Comparison of ENCODE assay signal across 2 cellular contexts in the genomic region with DNA sequence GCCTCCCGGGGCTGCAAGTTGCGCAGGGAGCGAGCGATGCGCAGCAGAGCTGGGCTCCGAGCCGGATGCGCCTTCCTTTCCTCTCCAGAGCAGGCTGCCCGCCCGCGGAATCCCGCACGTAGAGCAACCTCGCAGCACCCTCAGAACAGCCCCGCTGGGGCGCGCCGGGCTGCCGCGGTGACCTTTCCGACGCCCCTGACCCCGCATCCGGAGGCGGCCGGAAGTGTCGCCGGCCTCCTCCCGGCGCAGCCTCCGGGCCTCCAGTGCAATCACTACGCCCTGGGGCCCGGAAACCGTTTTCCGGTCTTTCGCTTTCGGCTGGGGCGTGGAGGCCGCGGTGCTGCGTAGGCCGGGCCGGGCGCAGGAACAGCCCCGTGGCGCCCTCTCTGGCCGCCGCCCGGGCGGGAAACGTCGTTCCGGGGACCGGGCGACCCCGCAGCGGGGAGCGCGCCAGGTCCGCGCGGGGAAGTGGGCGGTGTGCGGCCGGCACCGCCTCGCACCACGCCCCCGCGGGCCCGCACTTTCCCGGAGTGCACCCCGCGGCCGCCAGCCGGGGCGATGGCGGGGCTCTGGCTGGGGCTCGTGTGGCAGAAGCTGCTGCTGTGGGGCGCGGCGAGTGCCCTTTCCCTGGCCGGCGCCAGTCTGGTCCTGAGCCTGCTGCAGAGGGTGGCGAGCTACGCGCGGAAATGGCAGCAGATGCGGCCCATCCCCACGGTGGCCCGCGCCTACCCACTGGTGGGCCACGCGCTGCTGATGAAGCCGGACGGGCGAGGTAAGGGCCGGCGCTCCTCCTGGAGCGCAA.
A peak's percentile ranks its signal among the peaks of the same experiment; 100 is the strongest.
TF ChIP-seq lines count a peak whose summit lies in the region.

A gene (plus strand): TSS at position 302 of the 802 bp plus-strand sequence. CDS start 257 bp downstream, at position 559.

TF ChIP-seq in A549, 52 proteins besides CTCF, POLR2A, EP300 and RAD21:
- no peak for TF ChIP-seq TP53 (CRISPR knock-in tag; IDR thresholded peaks at IDR 0.05)
- no peak for TF ChIP-seq FOXS1 (CRISPR knock-in tag; IDR thresholded peaks at IDR 0.05)
- no peak for TF ChIP-seq EHMT2 (IDR thresholded peaks at IDR 0.05; ENCODE audit: low read depth)
- TF ChIP-seq HDAC2 (IDR thresholded peaks at IDR 0.05) = peak; percentile 41; the same call in 1 of the 2 replicates
- TF ChIP-seq JUNB (IDR thresholded peaks at IDR 0.05) = no peak
- TF ChIP-seq, protein P1, sequence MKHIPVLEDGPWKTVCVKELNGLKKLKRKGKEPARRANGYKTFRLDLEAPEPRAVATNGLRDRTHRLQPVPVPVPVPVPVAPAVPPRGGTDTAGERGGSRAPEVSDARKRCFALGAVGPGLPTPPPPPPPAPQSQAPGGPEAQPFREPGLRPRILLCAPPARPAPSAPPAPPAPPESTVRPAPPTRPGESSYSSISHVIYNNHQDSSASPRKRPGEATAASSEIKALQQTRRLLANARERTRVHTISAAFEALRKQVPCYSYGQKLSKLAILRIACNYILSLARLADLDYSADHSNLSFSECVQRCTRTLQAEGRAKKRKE (CRISPR knock-in tag; IDR thresholded peaks at IDR 0.05; ENCODE audit: low read depth) = no peak
- no peak for TF ChIP-seq NPAS2 (CRISPR knock-in tag; IDR thresholded peaks at IDR 0.05; ENCODE audit: borderline replicate concordance)
- peak in 1 of 2 experiments; percentile 48; a peak in 2 of 5 replicates for TF ChIP-seq JUN (IDR thresholded peaks at IDR 0.05)
- TF ChIP-seq PHF8 (IDR thresholded peaks at IDR 0.05; ENCODE audit: borderline replicate concordance, low read depth) = peak; percentile 81
- TF ChIP-seq ZSCAN20 (CRISPR knock-in tag; IDR thresholded peaks at IDR 0.05) = no peak
- TF ChIP-seq, protein P2, sequence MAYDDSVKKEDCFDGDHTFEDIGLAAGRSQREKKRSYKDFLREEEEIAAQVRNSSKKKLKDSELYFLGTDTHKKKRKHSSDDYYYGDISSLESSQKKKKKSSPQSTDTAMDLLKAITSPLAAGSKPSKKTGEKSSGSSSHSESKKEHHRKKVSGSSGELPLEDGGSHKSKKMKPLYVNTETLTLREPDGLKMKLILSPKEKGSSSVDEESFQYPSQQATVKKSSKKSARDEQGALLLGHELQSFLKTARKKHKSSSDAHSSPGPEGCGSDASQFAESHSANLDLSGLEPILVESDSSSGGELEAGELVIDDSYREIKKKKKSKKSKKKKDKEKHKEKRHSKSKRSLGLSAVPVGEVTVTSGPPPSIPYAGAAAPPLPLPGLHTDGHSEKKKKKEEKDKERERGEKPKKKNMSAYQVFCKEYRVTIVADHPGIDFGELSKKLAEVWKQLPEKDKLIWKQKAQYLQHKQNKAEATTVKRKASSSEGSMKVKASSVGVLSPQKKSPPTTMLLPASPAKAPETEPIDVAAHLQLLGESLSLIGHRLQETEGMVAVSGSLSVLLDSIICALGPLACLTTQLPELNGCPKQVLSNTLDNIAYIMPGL (CRISPR knock-in tag; IDR thresholded peaks at IDR 0.05; ENCODE audit: borderline replicate concordance) = peak; percentile 63; the same call in 1 of the 2 replicates

TF ChIP-seq in HepG2, 621 proteins besides CTCF, POLR2A, EP300 and RAD21 (continues in another document):
- peak; percentile 82; the same call in 1 of the 2 replicates for TF ChIP-seq IRF2 (CRISPR knock-in tag; IDR thresholded peaks at IDR 0.05)
- peak; percentile 24; the same call in 1 of the 2 replicates for TF ChIP-seq CAMTA2 (CRISPR knock-in tag; IDR thresholded peaks at IDR 0.05; ENCODE audit: borderline replicate concordance)
- TF ChIP-seq HCFC1 (IDR thresholded peaks at IDR 0.05; ENCODE audit: low read depth, low read length) = no peak
- TF ChIP-seq NFKB2 (CRISPR knock-in tag; IDR thresholded peaks at IDR 0.05; ENCODE audit: borderline replicate concordance) = no peak; the same call in 1 of the 2 replicates
- TF ChIP-seq ZNF570 (CRISPR knock-in tag; IDR thresholded peaks at IDR 0.05; ENCODE audit: borderline replicate concordance) = no peak
- peak; percentile 85; the same call in 1 of the 2 replicates for TF ChIP-seq HIVEP1 (CRISPR knock-in tag; IDR thresholded peaks at IDR 0.05)
- no peak for TF ChIP-seq ZNF282 (IDR thresholded peaks at IDR 0.05; ENCODE audit: partially characterized antibody)
- TF ChIP-seq TCF7L2 (IDR thresholded peaks at IDR 0.05; ENCODE audit: low read depth, low read length) = no peak
- 0 out of 2 replicates have a peak, but pooled peaks have one; percentile 57 for TF ChIP-seq ZNF724P (CRISPR knock-in tag; IDR thresholded peaks at IDR 0.05; ENCODE audit: borderline replicate concordance)
- peak; percentile 84 for TF ChIP-seq ZNF556 (CRISPR knock-in tag; IDR thresholded peaks at IDR 0.05; ENCODE audit: borderline replicate concordance)
- no peak for TF ChIP-seq NCOA2 (CRISPR knock-in tag; IDR thresholded peaks at IDR 0.05)
- peak; percentile 72; the same call in 1 of the 2 replicates for TF ChIP-seq BRCA1 (CRISPR knock-in tag; IDR thresholded peaks at IDR 0.05)
- peak; percentile 7; the same call in 1 of the 2 replicates for TF ChIP-seq NRL (CRISPR knock-in tag; IDR thresholded peaks at IDR 0.05; ENCODE audit: borderline replicate concordance)
- TF ChIP-seq, protein P3, sequence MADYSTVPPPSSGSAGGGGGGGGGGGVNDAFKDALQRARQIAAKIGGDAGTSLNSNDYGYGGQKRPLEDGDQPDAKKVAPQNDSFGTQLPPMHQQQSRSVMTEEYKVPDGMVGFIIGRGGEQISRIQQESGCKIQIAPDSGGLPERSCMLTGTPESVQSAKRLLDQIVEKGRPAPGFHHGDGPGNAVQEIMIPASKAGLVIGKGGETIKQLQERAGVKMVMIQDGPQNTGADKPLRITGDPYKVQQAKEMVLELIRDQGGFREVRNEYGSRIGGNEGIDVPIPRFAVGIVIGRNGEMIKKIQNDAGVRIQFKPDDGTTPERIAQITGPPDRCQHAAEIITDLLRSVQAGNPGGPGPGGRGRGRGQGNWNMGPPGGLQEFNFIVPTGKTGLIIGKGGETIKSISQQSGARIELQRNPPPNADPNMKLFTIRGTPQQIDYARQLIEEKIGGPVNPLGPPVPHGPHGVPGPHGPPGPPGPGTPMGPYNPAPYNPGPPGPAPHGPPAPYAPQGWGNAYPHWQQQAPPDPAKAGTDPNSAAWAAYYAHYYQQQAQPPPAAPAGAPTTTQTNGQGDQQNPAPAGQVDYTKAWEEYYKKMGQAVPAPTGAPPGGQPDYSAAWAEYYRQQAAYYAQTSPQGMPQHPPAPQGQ (CRISPR knock-in tag; IDR thresholded peaks at IDR 0.05; ENCODE audit: borderline replicate concordance) = no peak
- peak; percentile 64 for TF ChIP-seq IKZF4 (CRISPR knock-in tag; IDR thresholded peaks at IDR 0.05; ENCODE audit: borderline replicate concordance, low read depth, not compliant biosample characterization)
- TF ChIP-seq, protein P4, sequence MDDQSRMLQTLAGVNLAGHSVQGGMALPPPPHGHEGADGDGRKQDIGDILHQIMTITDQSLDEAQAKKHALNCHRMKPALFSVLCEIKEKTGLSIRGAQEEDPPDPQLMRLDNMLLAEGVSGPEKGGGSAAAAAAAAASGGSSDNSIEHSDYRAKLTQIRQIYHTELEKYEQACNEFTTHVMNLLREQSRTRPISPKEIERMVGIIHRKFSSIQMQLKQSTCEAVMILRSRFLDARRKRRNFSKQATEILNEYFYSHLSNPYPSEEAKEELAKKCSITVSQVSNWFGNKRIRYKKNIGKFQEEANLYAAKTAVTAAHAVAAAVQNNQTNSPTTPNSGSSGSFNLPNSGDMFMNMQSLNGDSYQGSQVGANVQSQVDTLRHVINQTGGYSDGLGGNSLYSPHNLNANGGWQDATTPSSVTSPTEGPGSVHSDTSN (CRISPR knock-in tag; IDR thresholded peaks at IDR 0.05; ENCODE audit: borderline replicate concordance) = no peak
- TF ChIP-seq, protein P5, sequence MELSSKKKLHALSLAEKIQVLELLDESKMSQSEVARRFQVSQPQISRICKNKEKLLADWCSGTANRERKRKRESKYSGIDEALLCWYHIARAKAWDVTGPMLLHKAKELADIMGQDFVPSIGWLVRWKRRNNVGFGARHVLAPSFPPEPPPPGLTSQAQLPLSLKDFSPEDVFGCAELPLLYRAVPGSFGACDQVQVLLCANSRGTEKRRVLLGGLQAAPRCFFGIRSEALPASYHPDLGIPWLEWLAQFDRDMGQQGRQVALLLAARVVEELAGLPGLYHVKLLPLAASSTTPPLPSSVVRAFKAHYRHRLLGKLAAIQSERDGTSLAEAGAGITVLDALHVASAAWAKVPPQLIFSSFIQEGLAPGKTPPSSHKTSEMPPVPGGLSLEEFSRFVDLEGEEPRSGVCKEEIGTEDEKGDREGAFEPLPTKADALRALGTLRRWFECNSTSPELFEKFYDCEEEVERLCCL (CRISPR knock-in tag; IDR thresholded peaks at IDR 0.05; ENCODE audit: borderline replicate concordance) = no peak; the same call in 1 of the 2 replicates
- no peak for TF ChIP-seq NFYB (CRISPR knock-in tag; IDR thresholded peaks at IDR 0.05)
- TF ChIP-seq, protein P6, sequence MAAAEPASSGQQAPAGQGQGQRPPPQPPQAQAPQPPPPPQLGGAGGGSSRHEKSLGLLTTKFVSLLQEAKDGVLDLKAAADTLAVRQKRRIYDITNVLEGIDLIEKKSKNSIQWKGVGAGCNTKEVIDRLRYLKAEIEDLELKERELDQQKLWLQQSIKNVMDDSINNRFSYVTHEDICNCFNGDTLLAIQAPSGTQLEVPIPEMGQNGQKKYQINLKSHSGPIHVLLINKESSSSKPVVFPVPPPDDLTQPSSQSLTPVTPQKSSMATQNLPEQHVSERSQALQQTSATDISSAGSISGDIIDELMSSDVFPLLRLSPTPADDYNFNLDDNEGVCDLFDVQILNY (CRISPR knock-in tag; conservative IDR thresholded peaks at IDR 0.05) = no peak
- 0 out of 2 replicates have a peak, but pooled peaks have one; percentile 41 for TF ChIP-seq CBX5 (CRISPR knock-in tag; IDR thresholded peaks at IDR 0.05; ENCODE audit: borderline replicate concordance)
- TF ChIP-seq ELF3 (CRISPR knock-in tag; IDR thresholded peaks at IDR 0.05) = peak; percentile 59
- TF ChIP-seq ZNF562 (CRISPR knock-in tag; IDR thresholded peaks at IDR 0.05; ENCODE audit: borderline replicate concordance) = no peak
- peak; percentile 35; the same call in 1 of the 2 replicates for TF ChIP-seq ZNF317 (CRISPR knock-in tag; IDR thresholded peaks at IDR 0.05)
- TF ChIP-seq, protein P7, sequence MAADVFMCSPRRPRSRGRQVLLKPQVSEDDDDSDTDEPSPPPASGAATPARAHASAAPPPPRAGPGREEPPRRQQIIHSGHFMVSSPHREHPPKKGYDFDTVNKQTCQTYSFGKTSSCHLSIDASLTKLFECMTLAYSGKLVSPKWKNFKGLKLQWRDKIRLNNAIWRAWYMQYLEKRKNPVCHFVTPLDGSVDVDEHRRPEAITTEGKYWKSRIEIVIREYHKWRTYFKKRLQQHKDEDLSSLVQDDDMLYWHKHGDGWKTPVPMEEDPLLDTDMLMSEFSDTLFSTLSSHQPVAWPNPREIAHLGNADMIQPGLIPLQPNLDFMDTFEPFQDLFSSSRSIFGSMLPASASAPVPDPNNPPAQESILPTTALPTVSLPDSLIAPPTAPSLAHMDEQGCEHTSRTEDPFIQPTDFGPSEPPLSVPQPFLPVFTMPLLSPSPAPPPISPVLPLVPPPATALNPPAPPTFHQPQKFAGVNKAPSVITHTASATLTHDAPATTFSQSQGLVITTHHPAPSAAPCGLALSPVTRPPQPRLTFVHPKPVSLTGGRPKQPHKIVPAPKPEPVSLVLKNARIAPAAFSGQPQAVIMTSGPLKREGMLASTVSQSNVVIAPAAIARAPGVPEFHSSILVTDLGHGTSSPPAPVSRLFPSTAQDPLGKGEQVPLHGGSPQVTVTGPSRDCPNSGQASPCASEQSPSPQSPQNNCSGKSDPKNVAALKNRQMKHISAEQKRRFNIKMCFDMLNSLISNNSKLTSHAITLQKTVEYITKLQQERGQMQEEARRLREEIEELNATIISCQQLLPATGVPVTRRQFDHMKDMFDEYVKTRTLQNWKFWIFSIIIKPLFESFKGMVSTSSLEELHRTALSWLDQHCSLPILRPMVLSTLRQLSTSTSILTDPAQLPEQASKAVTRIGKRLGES (CRISPR knock-in tag; IDR thresholded peaks at IDR 0.05; ENCODE audit: borderline replicate concordance) = 0 out of 2 replicates have a peak, but pooled peaks have one; percentile 38
- no peak for TF ChIP-seq ZNF543 (CRISPR knock-in tag; IDR thresholded peaks at IDR 0.05)
- TF ChIP-seq ZNF782 (CRISPR knock-in tag; IDR thresholded peaks at IDR 0.05; ENCODE audit: borderline replicate concordance) = no peak; the same call in 1 of the 2 replicates
- TF ChIP-seq, protein P8, sequence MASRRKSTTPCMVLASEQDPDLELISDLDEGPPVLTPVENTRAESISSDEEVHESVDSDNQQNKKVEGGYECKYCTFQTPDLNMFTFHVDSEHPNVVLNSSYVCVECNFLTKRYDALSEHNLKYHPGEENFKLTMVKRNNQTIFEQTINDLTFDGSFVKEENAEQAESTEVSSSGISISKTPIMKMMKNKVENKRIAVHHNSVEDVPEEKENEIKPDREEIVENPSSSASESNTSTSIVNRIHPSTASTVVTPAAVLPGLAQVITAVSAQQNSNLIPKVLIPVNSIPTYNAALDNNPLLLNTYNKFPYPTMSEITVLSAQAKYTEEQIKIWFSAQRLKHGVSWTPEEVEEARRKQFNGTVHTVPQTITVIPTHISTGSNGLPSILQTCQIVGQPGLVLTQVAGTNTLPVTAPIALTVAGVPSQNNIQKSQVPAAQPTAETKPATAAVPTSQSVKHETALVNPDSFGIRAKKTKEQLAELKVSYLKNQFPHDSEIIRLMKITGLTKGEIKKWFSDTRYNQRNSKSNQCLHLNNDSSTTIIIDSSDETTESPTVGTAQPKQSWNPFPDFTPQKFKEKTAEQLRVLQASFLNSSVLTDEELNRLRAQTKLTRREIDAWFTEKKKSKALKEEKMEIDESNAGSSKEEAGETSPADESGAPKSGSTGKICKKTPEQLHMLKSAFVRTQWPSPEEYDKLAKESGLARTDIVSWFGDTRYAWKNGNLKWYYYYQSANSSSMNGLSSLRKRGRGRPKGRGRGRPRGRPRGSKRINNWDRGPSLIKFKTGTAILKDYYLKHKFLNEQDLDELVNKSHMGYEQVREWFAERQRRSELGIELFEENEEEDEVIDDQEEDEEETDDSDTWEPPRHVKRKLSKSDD (CRISPR knock-in tag; IDR thresholded peaks at IDR 0.05; ENCODE audit: low read depth) = peak; percentile 26; the same call in 1 of the 2 replicates
- TF ChIP-seq ZNF549 (CRISPR knock-in tag; IDR thresholded peaks at IDR 0.05) = no peak
- TF ChIP-seq, protein P9, sequence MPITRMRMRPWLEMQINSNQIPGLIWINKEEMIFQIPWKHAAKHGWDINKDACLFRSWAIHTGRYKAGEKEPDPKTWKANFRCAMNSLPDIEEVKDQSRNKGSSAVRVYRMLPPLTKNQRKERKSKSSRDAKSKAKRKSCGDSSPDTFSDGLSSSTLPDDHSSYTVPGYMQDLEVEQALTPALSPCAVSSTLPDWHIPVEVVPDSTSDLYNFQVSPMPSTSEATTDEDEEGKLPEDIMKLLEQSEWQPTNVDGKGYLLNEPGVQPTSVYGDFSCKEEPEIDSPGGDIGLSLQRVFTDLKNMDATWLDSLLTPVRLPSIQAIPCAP (CRISPR knock-in tag; IDR thresholded peaks at IDR 0.05; ENCODE audit: low read depth) = no peak; the same call in 1 of the 2 replicates
- no peak for TF ChIP-seq SMARCE1 (IDR thresholded peaks at IDR 0.05; ENCODE audit: borderline replicate concordance)
- TF ChIP-seq KDM2A (CRISPR knock-in tag; IDR thresholded peaks at IDR 0.05; ENCODE audit: borderline replicate concordance, low read depth) = peak; percentile 87
- TF ChIP-seq ZNF773 (CRISPR knock-in tag; IDR thresholded peaks at IDR 0.05; ENCODE audit: borderline replicate concordance) = peak; percentile 16; the same call in 1 of the 2 replicates
- no peak for TF ChIP-seq FOXM1 (CRISPR knock-in tag; IDR thresholded peaks at IDR 0.05)
- TF ChIP-seq ZNF296 (CRISPR knock-in tag; conservative IDR thresholded peaks at IDR 0.05) = no peak
- peak; percentile 57; the same call in 1 of the 2 replicates for TF ChIP-seq FIP1L1 (IDR thresholded peaks at IDR 0.05; ENCODE audit: borderline replicate concordance, insufficient read depth, low read depth, low read length)
- TF ChIP-seq HHEX (CRISPR knock-in tag; IDR thresholded peaks at IDR 0.05) = no peak
- TF ChIP-seq TSC22D2 (CRISPR knock-in tag; IDR thresholded peaks at IDR 0.05; ENCODE audit: borderline replicate concordance) = peak; percentile 30
- TF ChIP-seq JARID2 (CRISPR knock-in tag; IDR thresholded peaks at IDR 0.05; ENCODE audit: insufficient replicate concordance) = no peak
- TF ChIP-seq ZNF180 (CRISPR knock-in tag; IDR thresholded peaks at IDR 0.05; ENCODE audit: borderline replicate concordance, low read depth) = no peak
